In the genomic region with DNA sequence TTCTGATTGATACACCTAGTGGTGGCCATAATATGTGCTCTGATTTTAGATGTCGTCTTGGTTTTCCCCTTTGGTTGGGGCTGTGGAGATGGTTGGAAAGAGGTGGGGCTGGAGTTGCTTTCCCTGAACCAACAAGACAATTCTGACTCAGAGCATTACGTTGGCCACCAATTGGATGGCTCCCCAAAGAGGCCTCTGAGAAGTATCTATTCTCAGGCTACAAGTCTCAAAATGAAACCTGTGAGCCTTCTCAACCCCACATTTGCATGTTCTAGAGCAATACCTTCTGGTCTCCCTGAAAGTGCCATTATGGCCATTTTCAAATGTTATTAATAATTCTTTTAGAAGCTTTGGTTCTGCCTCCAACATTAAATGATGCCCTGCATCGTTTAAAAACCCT, we compare ENCODE assay signal across 13 cellular contexts.
DNase-seq lines count a peak whose midpoint lies in the region; ATAC-seq, FAIRE-seq and TF ChIP-seq lines count a peak whose summit lies in the region.
"Had no signal": no experiment of that assay in that cellular context is flagged by ENCODE, and none has a peak within 500 bp of the region (broad histone marks: within the 10 kb centered on the region; RNA-seq: fewer than 3 reads in every experiment).

No MANE protein-coding gene starts in this region.

- no peaks in the 10 kb centered on the region for H3K79me2 ChIP-seq in GM12878 (ENCODE audit: control insufficient read depth, insufficient read depth, low read length)

- H2AFZ ChIP-seq in GM12878 (ENCODE audit: control insufficient read depth, low read depth, low read length), result peak overlapping the region; percentile 9

- SMC1A ChIA-PET in GM12878 (lab: Charles Lee; ENCODE audit: uncharacterized antibody, unreplicated experiment), result interaction anchor here (0.9 to 5.4 kb wide), 8 partner anchors 11 to 67 kb away, joined by 3 to 34 read pairs (median 6); no protein-coding TSS in a partner anchor

- 0% methylated on average over 3 of the region's 3 CpGs for WGBS in GM12878 (ENCODE audit: insufficient coverage, insufficient replicate concordance, low lambda C conversion rate, missing lambda C conversion rate)

- no peaks in the 10 kb centered on the region for H4K20me1 ChIP-seq in GM12878 (ENCODE audit: control insufficient read depth, insufficient read depth)

- peaks cover 41% of the 10 kb centered on the region for H3K4me1 ChIP-seq in GM12878 (ENCODE audit: control insufficient read depth, insufficient read depth, low read length)
- H3K4me1 ChIP-seq: heart left ventricle had no signal

- peak; percentile 88 for FAIRE-seq in GM12878 (lab: Jason Lieb, UNC)

- no peaks in the 10 kb centered on the region for H3K9me3 ChIP-seq in GM12878 (replicated peaks; ENCODE audit: control insufficient read depth, insufficient read depth, low read length)
- H3K9me3 ChIP-seq: heart left ventricle, sigmoid colon had no signal

- H3K9ac ChIP-seq in GM12878 (ENCODE audit: control insufficient read depth, insufficient read depth, low read length), result no peak overlapping the region

- H3K4me3 ChIP-seq in GM12878, result peak overlapping the region; percentile 17; the same call in 1 of the 2 replicates
- H3K4me3 ChIP-seq: heart left ventricle, sigmoid colon had no signal

- peak; percentile 28; the same call in 1 of the 2 replicates for TF ChIP-seq RAD21 in GM12878 (IDR thresholded peaks at IDR 0.05; ENCODE audit: insufficient read depth, low read depth, low read length)

- BruUV-seq in GM12878 (replicated peaks; lab: Mats Ljungman, UMichigan), result no TSS peak

- CTCF ChIA-PET in GM12878 (lab: Yijun Ruan, JAX), result interaction anchor here (0.6 to 2.9 kb wide), 5 partner anchors 13 to 311 kb away, joined by 3 to 13 read pairs (median 4); no protein-coding TSS in a partner anchor

- peak overlapping the region; percentile 55 for H3K27ac ChIP-seq in GM12878 (ENCODE audit: control insufficient read depth, insufficient read depth)
- H3K27ac ChIP-seq: heart left ventricle, sigmoid colon had no signal

- H3K4me2 ChIP-seq in GM12878 (ENCODE audit: control insufficient read depth, insufficient read depth), result peak overlapping the region; percentile 70

- no peak for TF ChIP-seq POLR2A in GM12878 (IDR thresholded peaks at IDR 0.05; ENCODE audit: low read depth, low read length)

- POLR2A ChIA-PET in GM12878 (lab: Charles Lee), result interaction anchor here (1.6 to 4.4 kb wide), 2 partner anchors 13 to 15 kb away, joined by 4 to 23 read pairs; no protein-coding TSS in a partner anchor

- ATAC-seq in GM18873 (IDR thresholded peaks at IDR 0.05; ENCODE audit: low FRiP score, unreplicated experiment), result peak; percentile 97
- peak; percentile 96 for ATAC-seq in GM21423 (IDR thresholded peaks at IDR 0.05; ENCODE audit: unreplicated experiment)
- ATAC-seq in HG03064 (IDR thresholded peaks at IDR 0.05; ENCODE audit: low read depth, unreplicated experiment), result peak; percentile 99
- peak; percentile 99 for ATAC-seq in GM12878
- ATAC-seq: heart left ventricle had no signal

- RAD21 ChIA-PET in GM12878 (lab: Charles Lee; ENCODE audit: unreplicated experiment), result interaction anchor here (0.6 to 3.1 kb wide), 3 partner anchors 13 to 267 kb away, joined by 3 to 14 read pairs (median 5); no protein-coding TSS in a partner anchor

- in situ Hi-C loops in GM12878 (cut with MboI), result no loop called here

- DNase-seq in GM12878 (ENCODE audit: low read depth, low spot score), result peak; percentile 93
- no peak for DNase-seq in NCI-H748 treated with DMSO at 0.1 percent for 48 hours (lab: John Stamatoyannopoulos, UW)
- no peak for DNase-seq in DMS53 treated with DMSO at 0.1 percent for 48 hours (lab: John Stamatoyannopoulos, UW; ENCODE audit: unreplicated experiment)
- DNase-seq in middle frontal gyrus (ENCODE audit: extremely low spot score, low spot score), result no peak
- DNase-seq: activated effector memory CD4-positive, alpha-beta T cell treated with anti-CD3 and anti-CD28 coated beads, Interleukin-2, amount 50 U/mL, for 16 hours; DMS 273 treated with DMSO at 0.1 percent for 48 hours; heart left ventricle; mesenchymal stem cell; NCI-H1092 treated with DMSO at 0.1 percent for 48 hours; sigmoid colon had no signal

- intact Hi-C loops in GM12878 (cut with micrococcal nuclease; ENCODE audit: unreplicated experiment), result loop anchor here (5.0 kb wide), 2 partner anchors 53 to 68 kb away; no protein-coding TSS in a partner anchor

- H3K36me3 ChIP-seq in GM12878 (ENCODE audit: control insufficient read depth in 2 of 2, insufficient read depth in 2 of 2, low read length in 1 of 2), result no peaks in the 10 kb centered on the region
- H3K36me3 ChIP-seq: heart left ventricle, sigmoid colon had no signal

- no peaks in the 10 kb centered on the region for H3K27me3 ChIP-seq in GM12878 (replicated peaks in 1 of 2; ENCODE audit: control insufficient read depth in 2 of 2, insufficient read depth in 2 of 2, low read length in 1 of 2)
- H3K27me3 ChIP-seq: heart left ventricle, sigmoid colon had no signal

- TF ChIP-seq EP300 in GM12878 (IDR thresholded peaks at IDR 0.05; ENCODE audit: borderline replicate concordance in 1 of 2, control insufficient read depth in 1 of 2, low read depth in 2 of 2, low read length in 2 of 2), result peak; percentile 67 to 83; a peak in 3 of 4 replicates

- TF ChIP-seq CTCF in GM12878 (IDR thresholded peaks at IDR 0.05 in 2 of 3, conservative IDR thresholded peaks at IDR 0.05 in 1 of 3; ENCODE audit: control insufficient read depth in 2 of 3, extremely low read depth in 1 of 3, insufficient read depth in 1 of 3, low read depth in 3 of 3, low read length in 3 of 3), result peak; percentile 6 to 33 (median 21); a peak in 1 of 6 replicates

TF ChIP-seq in GM12878, 131 proteins besides CTCF, POLR2A, EP300 and RAD21 (continues in another document):
- TF ChIP-seq RB1 (IDR thresholded peaks at IDR 0.05; ENCODE audit: borderline replicate concordance) (no peak), CHD1 (IDR thresholded peaks at IDR 0.05; ENCODE audit: low read depth, low read length) (no peak), CBFB (IDR thresholded peaks at IDR 0.05; ENCODE audit: low read depth) (peak; percentile 41; the same call in 1 of the 2 replicates), HCFC1 (IDR thresholded peaks at IDR 0.05; ENCODE audit: low read length) (no peak), TCF12 (IDR thresholded peaks at IDR 0.05; ENCODE audit: low read depth, low read length) (peak; percentile 44; the same call in 1 of the 2 replicates), TBL1XR1 (IDR thresholded peaks at IDR 0.05; ENCODE audit: low read depth, low read length) (no peak; the same call in 1 of the 2 replicates)
- TF ChIP-seq, protein P1, sequence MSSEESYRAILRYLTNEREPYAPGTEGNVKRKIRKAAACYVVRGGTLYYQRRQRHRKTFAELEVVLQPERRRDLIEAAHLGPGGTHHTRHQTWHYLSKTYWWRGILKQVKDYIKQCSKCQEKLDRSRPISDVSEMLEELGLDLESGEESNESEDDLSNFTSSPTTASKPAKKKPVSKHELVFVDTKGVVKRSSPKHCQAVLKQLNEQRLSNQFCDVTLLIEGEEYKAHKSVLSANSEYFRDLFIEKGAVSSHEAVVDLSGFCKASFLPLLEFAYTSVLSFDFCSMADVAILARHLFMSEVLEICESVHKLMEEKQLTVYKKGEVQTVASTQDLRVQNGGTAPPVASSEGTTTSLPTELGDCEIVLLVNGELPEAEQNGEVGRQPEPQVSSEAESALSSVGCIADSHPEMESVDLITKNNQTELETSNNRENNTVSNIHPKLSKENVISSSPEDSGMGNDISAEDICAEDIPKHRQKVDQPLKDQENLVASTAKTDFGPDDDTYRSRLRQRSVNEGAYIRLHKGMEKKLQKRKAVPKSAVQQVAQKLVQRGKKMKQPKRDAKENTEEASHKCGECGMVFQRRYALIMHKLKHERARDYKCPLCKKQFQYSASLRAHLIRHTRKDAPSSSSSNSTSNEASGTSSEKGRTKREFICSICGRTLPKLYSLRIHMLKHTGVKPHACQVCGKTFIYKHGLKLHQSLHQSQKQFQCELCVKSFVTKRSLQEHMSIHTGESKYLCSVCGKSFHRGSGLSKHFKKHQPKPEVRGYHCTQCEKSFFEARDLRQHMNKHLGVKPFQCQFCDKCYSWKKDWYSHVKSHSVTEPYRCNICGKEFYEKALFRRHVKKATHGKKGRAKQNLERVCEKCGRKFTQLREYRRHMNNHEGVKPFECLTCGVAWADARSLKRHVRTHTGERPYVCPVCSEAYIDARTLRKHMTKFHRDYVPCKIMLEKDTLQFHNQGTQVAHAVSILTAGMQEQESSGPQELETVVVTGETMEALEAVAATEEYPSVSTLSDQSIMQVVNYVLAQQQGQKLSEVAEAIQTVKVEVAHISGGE (CRISPR knock-in tag; IDR thresholded peaks at IDR 0.05), result no peak
- TF ChIP-seq, protein P2, sequence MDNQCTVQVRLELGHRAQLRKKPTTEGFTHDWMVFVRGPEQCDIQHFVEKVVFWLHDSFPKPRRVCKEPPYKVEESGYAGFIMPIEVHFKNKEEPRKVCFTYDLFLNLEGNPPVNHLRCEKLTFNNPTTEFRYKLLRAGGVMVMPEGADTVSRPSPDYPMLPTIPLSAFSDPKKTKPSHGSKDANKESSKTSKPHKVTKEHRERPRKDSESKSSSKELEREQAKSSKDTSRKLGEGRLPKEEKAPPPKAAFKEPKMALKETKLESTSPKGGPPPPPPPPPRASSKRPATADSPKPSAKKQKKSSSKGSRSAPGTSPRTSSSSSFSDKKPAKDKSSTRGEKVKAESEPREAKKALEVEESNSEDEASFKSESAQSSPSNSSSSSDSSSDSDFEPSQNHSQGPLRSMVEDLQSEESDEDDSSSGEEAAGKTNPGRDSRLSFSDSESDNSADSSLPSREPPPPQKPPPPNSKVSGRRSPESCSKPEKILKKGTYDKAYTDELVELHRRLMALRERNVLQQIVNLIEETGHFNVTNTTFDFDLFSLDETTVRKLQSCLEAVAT (IDR thresholded peaks at IDR 0.05), result no peak
